In genomic region chr12:53937596-53938275, GRCh38 we compare ENCODE assay signal across 18 cellular contexts. TPM values are rescaled to one million over a fixed set of nuclear protein-coding genes. Genes with fewer than 3 reads are reported as not detected.
A peak's percentile ranks its signal among the peaks of the same experiment; 100 is the strongest.
DNase-seq lines count a peak whose midpoint lies in the region; ATAC-seq and TF ChIP-seq lines count a peak whose summit lies in the region.
"Had no signal": no experiment of that assay in that cellular context is flagged by ENCODE, and none has a peak within 500 bp of the region (broad histone marks: within the 10 kb centered on the region; RNA-seq: fewer than 3 reads in every experiment).

No MANE protein-coding gene starts in this region.

- peaks cover 78% of the 10 kb centered on the region for H3K27me3 ChIP-seq in WERI-Rb-1 (ENCODE audit: insufficient read depth, low read depth, severe bottlenecking)

- no peaks in the 10 kb centered on the region for H3K36me3 ChIP-seq in WERI-Rb-1
- H3K36me3 ChIP-seq: colonic mucosa, transverse colon had no signal

- peak overlapping the region; percentile 43 for H3K4me3 ChIP-seq in WERI-Rb-1 (ENCODE audit: low read depth, low read length)
- H3K4me3 ChIP-seq: colonic mucosa had no signal

- peaks cover 7% of the 10 kb centered on the region for H3K9me3 Mint-ChIP-seq in activated CD4-positive, alpha-beta T cell treated with anti-CD3 and anti-CD28 coated beads, Interleukin-2, amount 10 ng/mL, durations not matched to agents 24 days and 14 days
- no peaks in the 10 kb centered on the region for H3K9me3 Mint-ChIP-seq in mesothelial cell of epicardium
- no peaks in the 10 kb centered on the region for H3K9me3 Mint-ChIP-seq in type B pancreatic cell
- no peaks in the 10 kb centered on the region for H3K9me3 Mint-ChIP-seq in activated T-cell treated with anti-CD3 and anti-CD28 coated beads, Interleukin-2, amount 50 U/mL, for 4 hours
- peaks cover 6 to 46% (median 34%) of the 10 kb centered on the region in 7 donors for H3K9me3 Mint-ChIP-seq in CD14-positive monocyte
- H3K9me3 Mint-ChIP-seq: activated naive CD4-positive, alpha-beta T cell treated with anti-CD3 and anti-CD28 coated beads for 36 hours; CD4-positive, alpha-beta T cell had no signal

- H3K27ac ChIP-seq in WERI-Rb-1 (no peak overlapping the region), caudate nucleus (ENCODE audit: low read depth, low read length) (no peak overlapping the region)
- H3K27ac ChIP-seq: colonic mucosa, transverse colon had no signal

- no peak for ATAC-seq in activated T-cell treated with anti-CD3 and anti-CD28 coated beads, Interleukin-2, amount 50 U/mL, for 4 hours

- no peak for DNase-seq in activated CD4-positive, alpha-beta T cell treated with anti-CD3 and anti-CD28 coated beads, Interleukin-2, amount 10 ng/mL, durations not matched to agents 24 days and 14 days
- no peak for DNase-seq in activated CD4-positive, alpha-beta T cell treated with anti-CD3 and anti-CD28 coated beads, Interleukin-2, amount 50 U/mL, for 1 hour
- DNase-seq in WERI-Rb-1 (no peak), mesothelial cell of epicardium (ENCODE audit: low spot score in 2 of 2, unreplicated experiment in 2 of 2) (no peak), type B pancreatic cell (ENCODE audit: extremely low spot score, unreplicated experiment) (no peak), caudate nucleus (lab: John Stamatoyannopoulos, UW) (no peak), CD14-positive monocyte (ENCODE audit: low spot score) (no peak)
- DNase-seq in activated T-cell treated with anti-CD3 and anti-CD28 coated beads, Interleukin-2, amount 50 U/mL, for 4 hours, result no peak
- DNase-seq: activated T-cell treated with anti-CD3 and anti-CD28 coated beads for 4 hours, left cardiac atrium, SIG-M5, transverse colon had no signal

- peak overlapping the region; percentile 15 for H3K27ac Mint-ChIP-seq in activated CD4-positive, alpha-beta T cell treated with anti-CD3 and anti-CD28 coated beads, Interleukin-2, amount 10 ng/mL, durations not matched to agents 24 days and 14 days
- no peak overlapping the region for H3K27ac Mint-ChIP-seq in mesothelial cell of epicardium
- no peak overlapping the region for H3K27ac Mint-ChIP-seq in type B pancreatic cell
- no peak overlapping the region for H3K27ac Mint-ChIP-seq in CD14-positive monocyte
- H3K27ac Mint-ChIP-seq: activated naive CD4-positive, alpha-beta T cell treated with anti-CD3 and anti-CD28 coated beads for 36 hours; CD4-positive, alpha-beta T cell had no signal

- no peak overlapping the region for H3K4me3 Mint-ChIP-seq in activated CD4-positive, alpha-beta T cell treated with anti-CD3 and anti-CD28 coated beads, Interleukin-2, amount 10 ng/mL, durations not matched to agents 24 days and 14 days
- H3K4me3 Mint-ChIP-seq in mesothelial cell of epicardium (peak overlapping the region; percentile 59), type B pancreatic cell (peak overlapping the region; percentile 77), CD14-positive monocyte (peak overlapping the region in 1 of 2 donors; percentile 75)
- H3K4me3 Mint-ChIP-seq in activated T-cell treated with anti-CD3 and anti-CD28 coated beads, Interleukin-2, amount 50 U/mL, for 4 hours, result no peak overlapping the region
- H3K4me3 Mint-ChIP-seq: CD4-positive, alpha-beta T cell had no signal

- peaks cover 87% of the 10 kb centered on the region for H3K27me3 Mint-ChIP-seq in activated CD4-positive, alpha-beta T cell treated with anti-CD3 and anti-CD28 coated beads, Interleukin-2, amount 10 ng/mL, durations not matched to agents 24 days and 14 days
- H3K27me3 Mint-ChIP-seq in mesothelial cell of epicardium (ENCODE audit: low read depth) (peaks cover 95% of the 10 kb centered on the region), type B pancreatic cell (peaks cover 97% of the 10 kb centered on the region), CD14-positive monocyte (ENCODE audit: low read depth in 3 of 3) (peaks cover 95 to 98% (median 96%) of the 10 kb centered on the region in 3 donors)
- peaks cover 89% of the 10 kb centered on the region for H3K27me3 Mint-ChIP-seq in activated T-cell treated with anti-CD3 and anti-CD28 coated beads, Interleukin-2, amount 50 U/mL, for 4 hours (ENCODE audit: low read depth)

- H3K36me3 Mint-ChIP-seq in activated CD4-positive, alpha-beta T cell treated with anti-CD3 and anti-CD28 coated beads, Interleukin-2, amount 10 ng/mL, durations not matched to agents 24 days and 14 days (ENCODE audit: low read depth), result no peaks in the 10 kb centered on the region
- H3K36me3 Mint-ChIP-seq in mesothelial cell of epicardium (no peaks in the 10 kb centered on the region), type B pancreatic cell (peaks cover 5% of the 10 kb centered on the region), CD14-positive monocyte (peaks cover 0 to 3% of the 10 kb centered on the region in 2 donors)
- H3K36me3 Mint-ChIP-seq in activated T-cell treated with anti-CD3 and anti-CD28 coated beads, Interleukin-2, amount 50 U/mL, for 4 hours (ENCODE audit: insufficient read depth), result no peaks in the 10 kb centered on the region

- H3K4me1 Mint-ChIP-seq in activated CD4-positive, alpha-beta T cell treated with anti-CD3 and anti-CD28 coated beads, Interleukin-2, amount 10 ng/mL, durations not matched to agents 24 days and 14 days, result peaks cover 2% of the 10 kb centered on the region
- peaks cover 14% of the 10 kb centered on the region for H3K4me1 Mint-ChIP-seq in mesothelial cell of epicardium
- H3K4me1 Mint-ChIP-seq in type B pancreatic cell (ENCODE audit: unreplicated experiment), result peaks cover 8% of the 10 kb centered on the region
- peaks cover 12% of the 10 kb centered on the region for H3K4me1 Mint-ChIP-seq in activated T-cell treated with anti-CD3 and anti-CD28 coated beads, Interleukin-2, amount 50 U/mL, for 4 hours (ENCODE audit: low read depth)
- peaks cover 9% of the 10 kb centered on the region for H3K4me1 Mint-ChIP-seq in CD14-positive monocyte

- intact Hi-C loops in activated CD4-positive, alpha-beta T cell treated with anti-CD3 and anti-CD28 coated beads, Interleukin-2, amount 10 ng/mL, durations not matched to agents 24 days and 14 days (cut with micrococcal nuclease), result loop anchor here (2.0 to 10.0 kb wide), 2 partner anchors 13 to 57 kb away; no protein-coding TSS in a partner anchor
- intact Hi-C loops in CD14-positive monocyte (cut with micrococcal nuclease), result no loop called here

- no peak for TF ChIP-seq CTCF in WERI-Rb-1 (IDR thresholded peaks at IDR 0.05; ENCODE audit: low read depth, low read length)
- no peak for TF ChIP-seq CTCF in mesothelial cell of epicardium (IDR thresholded peaks at IDR 0.05; ENCODE audit: unreplicated experiment)
- TF ChIP-seq CTCF in type B pancreatic cell (conservative IDR thresholded peaks at IDR 0.05), result no peak
- no peak for TF ChIP-seq CTCF in CD14-positive monocyte (IDR thresholded peaks at IDR 0.05)

- no peaks in the 10 kb centered on the region for H3K9me3 ChIP-seq in WERI-Rb-1 (ENCODE audit: severe bottlenecking)
- H3K9me3 ChIP-seq: colonic mucosa, transverse colon had no signal

RNA-seq across cellular contexts. Expression of gene HOXC13, which starts 0.9 kb away (rescaled TPM):
- total RNA-seq in activated CD4-positive, alpha-beta T cell treated with anti-CD3 and anti-CD28 coated beads, Interleukin-2, amount 10 ng/mL, durations not matched to agents 24 days and 14 days, result not detected in 2 replicates
- total RNA-seq in mesothelial cell of epicardium, result 0.44 to 0.69 TPM (median 0.61 TPM) in 3 replicates
- total RNA-seq in type B pancreatic cell (ENCODE audit: low replicate concordance), result 0.48 TPM in 1 of 2 replicates, not detected in the other
- total RNA-seq in activated T-cell treated with anti-CD3 and anti-CD28 coated beads, Interleukin-2, amount 50 U/mL, for 4 hours, result not detected
- polyA plus RNA-seq in CD14-positive monocyte, result not detected
- total RNA-seq: activated naive CD4-positive, alpha-beta T cell treated with anti-CD3 and anti-CD28 coated beads for 36 hours; CD4-positive, alpha-beta T cell; colonic mucosa; fibroblast of villous mesenchyme; left cardiac atrium; omental fat pad; transverse colon had no signal

RNA-seq across cellular contexts. Expression of gene HOXC12, which starts 17.0 kb away (rescaled TPM):
- total RNA-seq in activated CD4-positive, alpha-beta T cell treated with anti-CD3 and anti-CD28 coated beads, Interleukin-2, amount 10 ng/mL, durations not matched to agents 24 days and 14 days, result not detected in 2 replicates
- total RNA-seq in mesothelial cell of epicardium (not detected in 3 replicates), type B pancreatic cell (ENCODE audit: low replicate concordance) (not detected in 2 replicates)
- total RNA-seq in activated T-cell treated with anti-CD3 and anti-CD28 coated beads, Interleukin-2, amount 50 U/mL, for 4 hours, result not detected
- polyA plus RNA-seq in CD14-positive monocyte, result not detected
- total RNA-seq: activated naive CD4-positive, alpha-beta T cell treated with anti-CD3 and anti-CD28 coated beads for 36 hours; CD4-positive, alpha-beta T cell; colonic mucosa; HT1080; left cardiac atrium; omental fat pad; transverse colon had no signal

RNA-seq across cellular contexts. Expression of gene HOXC11, which starts 35.2 kb away (rescaled TPM):
- not detected in 2 replicates for total RNA-seq in activated CD4-positive, alpha-beta T cell treated with anti-CD3 and anti-CD28 coated beads, Interleukin-2, amount 10 ng/mL, durations not matched to agents 24 days and 14 days
- total RNA-seq in mesothelial cell of epicardium (0.47 to 0.60 TPM (median 0.47 TPM) in 3 replicates), type B pancreatic cell (ENCODE audit: low replicate concordance) (0.12 TPM in 1 of 2 replicates, not detected in the other)
- total RNA-seq in activated T-cell treated with anti-CD3 and anti-CD28 coated beads, Interleukin-2, amount 50 U/mL, for 4 hours, result not detected
- polyA plus RNA-seq in CD14-positive monocyte, result not detected
- total RNA-seq: activated naive CD4-positive, alpha-beta T cell treated with anti-CD3 and anti-CD28 coated beads for 36 hours; CD4-positive, alpha-beta T cell; colonic mucosa; HT1080; left cardiac atrium; omental fat pad; transverse colon had no signal

RNA-seq across cellular contexts. Expression of gene HOTAIR, which starts 37.0 kb away (rescaled TPM):
- not detected in 2 replicates for total RNA-seq in activated CD4-positive, alpha-beta T cell treated with anti-CD3 and anti-CD28 coated beads, Interleukin-2, amount 10 ng/mL, durations not matched to agents 24 days and 14 days
- total RNA-seq in mesothelial cell of epicardium (1.1 to 1.8 TPM (median 1.8 TPM) in 3 replicates), type B pancreatic cell (ENCODE audit: low replicate concordance) (not detected in 2 replicates)
- total RNA-seq in activated T-cell treated with anti-CD3 and anti-CD28 coated beads, Interleukin-2, amount 50 U/mL, for 4 hours, result not detected
- not detected for polyA plus RNA-seq in CD14-positive monocyte
- total RNA-seq: activated naive CD4-positive, alpha-beta T cell treated with anti-CD3 and anti-CD28 coated beads for 36 hours; CD4-positive, alpha-beta T cell; colonic mucosa; left cardiac atrium; transverse colon had no signal

RNA-seq across cellular contexts. Expression of gene HOXC10, which starts 47.2 kb away (rescaled TPM):
- total RNA-seq in activated CD4-positive, alpha-beta T cell treated with anti-CD3 and anti-CD28 coated beads, Interleukin-2, amount 10 ng/mL, durations not matched to agents 24 days and 14 days, result not detected in 2 replicates
- total RNA-seq in mesothelial cell of epicardium (0.95 to 0.97 TPM (median 0.96 TPM) in 3 replicates), type B pancreatic cell (ENCODE audit: low replicate concordance) (not detected in 2 replicates)
- total RNA-seq in activated T-cell treated with anti-CD3 and anti-CD28 coated beads, Interleukin-2, amount 50 U/mL, for 4 hours, result not detected
- polyA plus RNA-seq in CD14-positive monocyte, result not detected
- total RNA-seq: activated naive CD4-positive, alpha-beta T cell treated with anti-CD3 and anti-CD28 coated beads for 36 hours; CD4-positive, alpha-beta T cell; colonic mucosa; left cardiac atrium; omental fat pad; transverse colon had no signal

Comparison
In these comparisons a context has a peak if more than half of its experiments do, and no peak if none do; other contexts are left out.
1. H3K4me3 Mint-ChIP-seq: peak in mesothelial cell of epicardium (single experiment) and type B pancreatic cell (single experiment); none in activated CD4-positive, alpha-beta T cell treated with anti-CD3 and anti-CD28 coated beads, Interleukin-2, amount 10 ng/mL, durations not matched to agents 24 days and 14 days (single experiment) and activated T-cell treated with anti-CD3 and anti-CD28 coated beads, Interleukin-2, amount 50 U/mL, for 4 hours (single experiment).